In the genomic region with DNA sequence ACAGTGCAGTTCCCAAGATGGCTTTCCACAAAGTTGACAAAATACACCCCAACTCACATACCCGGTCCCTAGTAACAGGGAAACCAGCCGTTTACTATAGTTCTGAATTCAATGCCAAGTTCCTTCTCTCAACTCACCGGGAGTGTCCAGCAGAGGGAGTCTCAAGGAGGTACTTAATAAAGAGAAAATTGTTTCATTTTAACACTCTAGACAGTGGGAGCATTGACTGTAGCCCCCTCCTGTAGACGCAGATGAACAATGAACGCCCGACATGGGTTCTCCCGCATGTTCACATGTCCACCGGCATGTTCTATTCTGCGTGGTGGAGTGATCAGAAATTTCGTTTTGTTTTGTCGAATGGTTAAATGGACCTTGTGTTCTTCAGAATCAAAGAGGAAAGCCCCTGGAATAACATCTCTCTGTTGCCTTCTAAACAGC, we compare ENCODE assay signal across 8 cellular contexts. TPM values are rescaled to one million over a fixed set of nuclear protein-coding genes. Genes with fewer than 3 reads are reported as not detected.
DNase-seq lines count a peak whose midpoint lies in the region; ATAC-seq, FAIRE-seq and TF ChIP-seq lines count a peak whose summit lies in the region.

No MANE protein-coding gene starts in this region.

- H4K20me1 ChIP-seq in Karpas-422 (ENCODE audit: insufficient read depth, low read depth, low read length): no peaks in the 10 kb centered on the region

- H3K4me3 Mint-ChIP-seq in activated naive CD8-positive, alpha-beta T cell: peak overlapping the region; percentile 98

- DNase-seq in GM18507 (ENCODE audit: extremely low spot score, insufficient read length, low read depth) (peak; percentile 36), Karpas-422 (peak; percentile 84), SHP77 treated with DMSO at 0.1 percent for 48 hours (lab: John Stamatoyannopoulos, UW) (peak; percentile 21), glomerular visceral epithelial cell (ENCODE audit: extremely low spot score) (peak; percentile 71), omental fat pad (ENCODE audit: low spot score) (peak; percentile 70), uterus (peak; percentile 42 to 74)

- H3K27me3 Mint-ChIP-seq in activated naive CD8-positive, alpha-beta T cell: peaks cover 3% of the 10 kb centered on the region

- peaks cover 3% of the 10 kb centered on the region for H3K36me3 Mint-ChIP-seq in activated naive CD8-positive, alpha-beta T cell

- H3K4me3 ChIP-seq in ACC112 (ENCODE audit: low read depth, low read length): peak overlapping the region; percentile 79
- peak overlapping the region; percentile 70 for H3K4me3 ChIP-seq in Karpas-422 (ENCODE audit: low read length)
- H3K4me3 ChIP-seq in uterus: peak overlapping the region; percentile 71 to 90

- H3K79me2 ChIP-seq in ACC112 (ENCODE audit: control insufficient read depth, insufficient read depth, low read length, unreplicated experiment) (peaks cover 93% of the 10 kb centered on the region), Karpas-422 (ENCODE audit: low read length) (no peaks in the 10 kb centered on the region)

- no peaks in the 10 kb centered on the region for H3K9me2 ChIP-seq in Karpas-422 (replicated peaks; ENCODE audit: insufficient read depth, low read length)

- H3K4me1 ChIP-seq in ACC112 (ENCODE audit: control insufficient read depth, insufficient read depth, low read length, unreplicated experiment) (peaks cover 64% of the 10 kb centered on the region), Karpas-422 (ENCODE audit: low read length) (peaks cover 12% of the 10 kb centered on the region), uterus (no peaks in the 10 kb centered on the region)

- no peak overlapping the region for H2AFZ ChIP-seq in ACC112 (ENCODE audit: low read length, unreplicated experiment)
- 0 out of 2 replicates have a peak overlapping the region, but pooled peaks have one; percentile 91 for H2AFZ ChIP-seq in Karpas-422 (ENCODE audit: low read length)

- peak; percentile 49 for ATAC-seq in omental fat pad (ENCODE audit: low FRiP score)

- FAIRE-seq in GM18507 (lab: Jason Lieb, UNC): peak; percentile 86

- intact Hi-C loops in uterus (cut with DNase I; ENCODE audit: low total_unique reads): loop anchor here (10.0 kb wide), 1 partner anchor 121 kb away; no protein-coding TSS in a partner anchor

- H3K27ac Mint-ChIP-seq in activated naive CD8-positive, alpha-beta T cell: peak overlapping the region; percentile 97

- H3K9me3 Mint-ChIP-seq in activated naive CD8-positive, alpha-beta T cell (ENCODE audit: low read depth): no peaks in the 10 kb centered on the region

- H3K9me3 ChIP-seq in Karpas-422 (ENCODE audit: low read length): no peaks in the 10 kb centered on the region
- no peaks in the 10 kb centered on the region for H3K9me3 ChIP-seq in uterus

- peaks cover 63% of the 10 kb centered on the region for H3K4me1 Mint-ChIP-seq in activated naive CD8-positive, alpha-beta T cell (ENCODE audit: low read depth)

- peak overlapping the region; percentile 89 for H3K4me2 ChIP-seq in Karpas-422 (ENCODE audit: low read depth, low read length, poor library complexity, severe bottlenecking)

- H3K27me3 ChIP-seq in ACC112 (ENCODE audit: insufficient read depth, low read length) (no peaks in the 10 kb centered on the region), Karpas-422 (ENCODE audit: low read length) (no peaks in the 10 kb centered on the region), uterus (no peaks in the 10 kb centered on the region)

- peak overlapping the region; percentile 52 for H3K9ac ChIP-seq in Karpas-422 (ENCODE audit: low read length)

- H3K27ac ChIP-seq in ACC112 (ENCODE audit: low read depth, low read length) (peak overlapping the region; percentile 97), Karpas-422 (ENCODE audit: low read length) (no peak overlapping the region), uterus (peak overlapping the region; percentile 99)

- peaks cover 19% of the 10 kb centered on the region for H3K36me3 ChIP-seq in ACC112 (ENCODE audit: insufficient read depth, low read length)
- no peaks in the 10 kb centered on the region for H3K36me3 ChIP-seq in Karpas-422 (ENCODE audit: insufficient read depth, low read length)
- no peaks in the 10 kb centered on the region for H3K36me3 ChIP-seq in uterus

- TF ChIP-seq CTCF in omental fat pad (IDR thresholded peaks at IDR 0.05): peak in 1 of 3 donors; percentile 14
- peak; percentile 65 to 68 (median 66) for TF ChIP-seq CTCF in uterus (IDR thresholded peaks at IDR 0.05)

- no peak for TF ChIP-seq POLR2A in uterus (IDR thresholded peaks at IDR 0.05)

RNA-seq across cellular contexts. Expression of a gene that starts 1.9 kb away (rescaled TPM):
- not detected in 2 replicates for total RNA-seq in Karpas-422 (2014; rRNA removed; shearing (Covaris generic); ENCODE audit: low replicate concordance)
- 10 to 100 TPM; 39.6 to 90.3 (median 70.0) TPM for total RNA-seq in omental fat pad
- 10 to 100 TPM in 3 of 4 donors, 1 to 10 TPM in 1; 9.4 to 65.8 (median 19.2) TPM for total RNA-seq in uterus

RNA-seq across cellular contexts. Expression of a gene that starts 53.2 kb away (rescaled TPM):
- not detected in 2 replicates for total RNA-seq in Karpas-422 (2014; rRNA removed; shearing (Covaris generic); ENCODE audit: low replicate concordance)
- 10 to 100 TPM; 22.2 to 63.4 (median 48.6) TPM for total RNA-seq in omental fat pad
- 10 to 100 TPM in 2 of 4 donors, 1 to 10 TPM in 2; 6.6 to 14.3 (median 11.9) TPM for total RNA-seq in uterus

Comparison
In these comparisons a context has a peak if more than half of its experiments do, and no peak if none do; other contexts are left out.
1. DNase-seq: peak in every context shown above with its lines; median percentile 84 in Karpas-422; 71 in glomerular visceral epithelial cell; 70 in omental fat pad; 58 in uterus; 36 in GM18507; 21 in SHP77 treated with DMSO at 0.1 percent for 48 hours.
2. RNA of a gene that starts 1.9 kb away (total RNA-seq): 39.6 to 90.3 TPM in omental fat pad and 9.4 to 65.8 TPM in uterus; not detected in Karpas-422; every median in the first group is over 10 times any median in the second.
3. Peak in every context shown above with its lines, with median percentiles within 50 percentile points of each other: H3K4me3 ChIP-seq.